ENCODE assay signal across 1 cellular context in genomic region chr1:54006508-54006907, GRCh38.
TF ChIP-seq lines count a peak whose summit lies in the region.

No MANE protein-coding gene starts in this region.

TF ChIP-seq in SK-N-SH, 30 proteins besides CTCF, POLR2A, EP300 and RAD21 (continued from another document):
- TF ChIP-seq IRF3 (IDR thresholded peaks at IDR 0.05; ENCODE audit: low read depth, low read length) (no peak), JUND (IDR thresholded peaks at IDR 0.05) (no peak), GATA2 (CRISPR knock-in tag; IDR thresholded peaks at IDR 0.05) (no peak), FOXJ3 (CRISPR knock-in tag; IDR thresholded peaks at IDR 0.05) (no peak), NRF1 (IDR thresholded peaks at IDR 0.05; ENCODE audit: low read depth, low read length) (no peak), USF1 (IDR thresholded peaks at IDR 0.05; ENCODE audit: borderline replicate concordance, low read depth) (no peak), RFX5 (IDR thresholded peaks at IDR 0.05; ENCODE audit: low read length) (no peak), ZBTB33 (IDR thresholded peaks at IDR 0.05; ENCODE audit: borderline replicate concordance, low read depth) (no peak), EZH2phosphoT487 (IDR thresholded peaks at IDR 0.05; ENCODE audit: borderline replicate concordance, low read depth) (no peak), MXI1 (IDR thresholded peaks at IDR 0.05; ENCODE audit: low read depth, low read length) (no peak)
